In the genomic region with DNA sequence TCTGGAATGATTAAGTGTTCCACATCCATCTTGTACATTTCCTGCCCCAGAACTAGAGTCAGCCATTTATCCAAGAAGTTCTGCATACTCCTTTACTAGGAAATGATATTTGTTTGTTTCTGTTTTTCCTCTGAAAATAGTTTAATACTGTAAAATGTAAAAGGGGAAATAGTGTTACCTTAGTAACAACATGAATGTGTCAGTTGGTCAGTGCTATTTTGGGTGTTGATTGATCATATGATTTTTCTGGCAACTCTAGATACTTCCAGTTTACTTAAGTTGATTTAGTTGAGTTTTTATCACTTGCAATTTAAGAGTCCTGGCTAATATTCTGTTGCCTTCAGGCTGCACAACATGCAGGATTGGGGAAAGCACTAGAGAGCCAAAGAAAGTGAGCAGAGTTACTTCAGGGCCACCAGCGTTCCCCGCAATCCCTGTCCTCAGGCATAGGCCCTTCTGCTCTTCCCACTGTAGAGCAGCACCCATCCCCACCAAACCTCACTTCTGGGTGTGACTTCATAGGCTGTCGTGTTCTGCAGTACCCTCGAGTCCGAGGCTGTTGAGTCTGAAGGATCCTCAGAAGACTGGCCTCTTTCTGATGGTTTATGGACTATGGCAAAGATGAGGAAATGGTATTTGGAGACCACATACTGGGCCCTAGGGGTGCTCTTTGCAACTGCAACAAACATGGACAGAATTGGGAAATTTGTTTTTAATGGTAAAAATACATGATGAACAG, we compare ENCODE assay signal across 9 cellular contexts.
DNase-seq lines count a peak whose midpoint lies in the region; ATAC-seq and TF ChIP-seq lines count a peak whose summit lies in the region.
"Had no signal": no experiment of that assay in that cellular context is flagged by ENCODE, and none has a peak within 500 bp of the region (broad histone marks: within the 10 kb centered on the region; RNA-seq: fewer than 3 reads in every experiment).

No MANE protein-coding gene starts in this region.

- no peak for ATAC-seq in HG03045 (IDR thresholded peaks at IDR 0.05; ENCODE audit: unreplicated experiment)

- H3K4me1 Mint-ChIP-seq in IgD-negative memory B cell = peaks cover 2 to 12% (median 9%) of the 10 kb centered on the region in 3 donors
- H3K4me1 Mint-ChIP-seq in dendritic cell treated with granulocyte-macrophage colony-stimulating factor and Interleukin-4, amounts not matched to agents 40 ng/mL and 50 ng/mL, for 4 days (ENCODE audit: low read depth) = peaks cover 22% of the 10 kb centered on the region

- no peaks in the 10 kb centered on the region for H3K27me3 ChIP-seq in muscle layer of colon (ENCODE audit: control insufficient read depth in 1 of 2, insufficient read depth in 2 of 2, low read length in 2 of 2)

- DNase-seq in AG10803 (ENCODE audit: low read depth) (peak; percentile 4), HT-29 (ENCODE audit: low spot score) (no peak), HK-2 (ENCODE audit: unreplicated experiment) (no peak), lower leg skin (ENCODE audit: low spot score in 2 of 2) (no peak)

- H3K9me3 ChIP-seq in muscle layer of colon (ENCODE audit: low read length) = no peaks in the 10 kb centered on the region

- H3K36me3 ChIP-seq in muscle layer of colon (ENCODE audit: insufficient read depth, low read length) = peaks cover 35% of the 10 kb centered on the region

- H3K9me3 Mint-ChIP-seq in IgD-negative memory B cell = no peaks in the 10 kb centered on the region
- no peaks in the 10 kb centered on the region for H3K9me3 Mint-ChIP-seq in dendritic cell treated with granulocyte-macrophage colony-stimulating factor and Interleukin-4, amounts not matched to agents 40 ng/mL and 50 ng/mL, for 4 days

- H3K27ac ChIP-seq in muscle layer of colon (ENCODE audit: low read depth, low read length) = peak overlapping the region; percentile 16

- H3K9ac ChIP-seq in muscle layer of colon (ENCODE audit: low read length) = no peak overlapping the region

- TF ChIP-seq POLR2A in lower leg skin (IDR thresholded peaks at IDR 0.05) = no peak

- peaks cover 11% of the 10 kb centered on the region for H3K36me3 Mint-ChIP-seq in IgD-negative memory B cell
- H3K36me3 Mint-ChIP-seq in dendritic cell treated with granulocyte-macrophage colony-stimulating factor and Interleukin-4, amounts not matched to agents 40 ng/mL and 50 ng/mL, for 4 days (ENCODE audit: low read depth) = peaks cover 94% of the 10 kb centered on the region

- intact Hi-C loops in dendritic cell treated with granulocyte-macrophage colony-stimulating factor and Interleukin-4, amounts not matched to agents 40 ng/mL and 50 ng/mL, for 4 days (cut with micrococcal nuclease) = no loop called here
- intact Hi-C loops in lower leg skin (cut with DNase I; ENCODE audit: low total_unique reads) = no loop called here

- peak overlapping the region in 2 of 3 donors; percentile 26 to 43 for H3K27ac Mint-ChIP-seq in IgD-negative memory B cell
- H3K27ac Mint-ChIP-seq in dendritic cell treated with granulocyte-macrophage colony-stimulating factor and Interleukin-4, amounts not matched to agents 40 ng/mL and 50 ng/mL, for 4 days = peak overlapping the region; percentile 88

- WGBS in lower leg skin, 2 donors = 78 to 79% methylated on average over 5 of the region's 5 CpGs

- TF ChIP-seq CTCF in AG10803 (conservative IDR thresholded peaks at IDR 0.05; ENCODE audit: low read length) = peak; percentile 27
- TF ChIP-seq CTCF in lower leg skin (IDR thresholded peaks at IDR 0.05) = no peak

- no peak overlapping the region for H3K4me3 ChIP-seq in AG10803 (ENCODE audit: low read length)
- no peak overlapping the region for H3K4me3 ChIP-seq in muscle layer of colon (ENCODE audit: low read depth in 1 of 2, low read length in 2 of 2)
- no peak overlapping the region for H3K4me3 ChIP-seq in lower leg skin (ENCODE audit: low read depth, poor library complexity, severe bottlenecking)
- H3K4me3 ChIP-seq: lung had no signal

- no peaks in the 10 kb centered on the region for H3K27me3 Mint-ChIP-seq in IgD-negative memory B cell
- no peaks in the 10 kb centered on the region for H3K27me3 Mint-ChIP-seq in dendritic cell treated with granulocyte-macrophage colony-stimulating factor and Interleukin-4, amounts not matched to agents 40 ng/mL and 50 ng/mL, for 4 days

- no peak overlapping the region for H3K4me3 Mint-ChIP-seq in IgD-negative memory B cell
- H3K4me3 Mint-ChIP-seq in dendritic cell treated with granulocyte-macrophage colony-stimulating factor and Interleukin-4, amounts not matched to agents 40 ng/mL and 50 ng/mL, for 4 days = peak overlapping the region; percentile 28

- H3K4me1 ChIP-seq in muscle layer of colon (ENCODE audit: insufficient read depth, low read length) = peaks cover 19% of the 10 kb centered on the region
